9 cellular contexts compared by ENCODE assay signal in the genomic region with DNA sequence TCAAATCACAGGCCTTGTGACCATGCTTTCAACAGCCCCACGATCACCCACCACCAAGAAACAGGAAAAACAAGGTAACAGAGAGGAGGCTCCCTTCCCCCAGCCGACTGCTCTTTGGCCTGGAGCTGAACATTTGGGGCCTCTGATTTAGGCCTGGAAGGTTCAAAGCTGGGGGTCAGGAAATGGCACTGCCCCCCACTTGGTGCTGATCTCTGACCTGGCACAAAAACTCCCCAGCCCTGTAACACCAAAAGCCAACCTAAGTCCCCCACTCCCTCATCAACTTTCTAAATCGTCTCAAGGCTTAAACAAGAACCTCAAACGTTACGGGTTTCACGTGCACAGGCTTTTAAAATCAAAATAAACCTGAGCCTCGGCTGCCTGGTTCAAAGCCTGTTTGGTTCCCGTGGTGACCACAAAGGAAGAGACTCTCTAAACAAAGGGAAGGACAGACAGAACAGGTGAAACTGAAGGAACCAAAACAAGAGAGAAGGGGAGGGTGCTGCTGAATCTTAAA. TPM values are rescaled to one million over a fixed set of nuclear protein-coding genes. Genes with fewer than 3 reads are reported as not detected.
DNase-seq lines count a peak whose midpoint lies in the region; ATAC-seq and TF ChIP-seq lines count a peak whose summit lies in the region.
"Had no signal": no experiment of that assay in that cellular context is flagged by ENCODE, and none has a peak within 500 bp of the region (broad histone marks: within the 10 kb centered on the region; RNA-seq: fewer than 3 reads in every experiment).

No MANE protein-coding gene starts in this region.

- POLR2A ChIA-PET in activated CD4-positive, alpha-beta T cell treated with anti-CD3 and anti-CD28 coated beads for 36 hours (lab: Charles Lee) = interaction anchor here (0.6 to 1.2 kb wide), 3 partner anchors 9 to 174 kb away, joined by 3 read pairs; partner anchors contain the start of gene ACTN1
- POLR2A ChIA-PET in activated CD4-positive, alpha-beta memory T cell treated with anti-CD3 and anti-CD28 coated beads for 36 hours (lab: Charles Lee) = interaction anchor here (0.9 kb wide), 1 partner anchor 12 kb away, joined by 3 read pairs; no protein-coding TSS in a partner anchor

- TF ChIP-seq POLR2A in gastroesophageal sphincter (IDR thresholded peaks at IDR 0.05) = no peak

- H3K4me3 Mint-ChIP-seq in activated CD4-positive, alpha-beta T cell treated with anti-CD3 and anti-CD28 coated beads for 36 hours = peak overlapping the region; percentile 12
- no peak overlapping the region for H3K4me3 Mint-ChIP-seq in activated CD4-positive, alpha-beta memory T cell treated with anti-CD3 and anti-CD28 coated beads for 36 hours
- peak overlapping the region; percentile 70 to 80 for H3K4me3 Mint-ChIP-seq in stimulated activated naive CD8-positive, alpha-beta T cell treated with anti-CD3 and anti-CD28 coated beads, Interleukin-15, amount 100 ng/mL, for 72 hours

- peak overlapping the region; percentile 77 to 100 (median 98) for H3K27ac ChIP-seq in gastroesophageal sphincter

- intact Hi-C loops in activated CD4-positive, alpha-beta T cell treated with anti-CD3 and anti-CD28 coated beads for 36 hours (cut with DNase I, micrococcal nuclease) = loop anchor here in 1 of 2 experiments (2.0 to 10.0 kb wide), 2 partner anchors 13 to 425 kb away; partner anchors contain the start of genes ERH and SLC39A9
- intact Hi-C loops in activated CD4-positive, alpha-beta memory T cell treated with anti-CD3 and anti-CD28 coated beads for 36 hours (cut with micrococcal nuclease) = no loop called here

- DNase-seq in activated CD4-positive, alpha-beta T cell treated with anti-CD3 and anti-CD28 coated beads for 36 hours = peak; percentile 31
- DNase-seq in activated CD4-positive, alpha-beta T cell treated with anti-CD3 and anti-CD28 coated beads, Interleukin-2, amount 50 U/mL, for 48 hours = no peak
- peak; percentile 21 for DNase-seq in activated CD4-positive, alpha-beta memory T cell treated with anti-CD3 and anti-CD28 coated beads for 36 hours
- DNase-seq in stimulated activated naive CD8-positive, alpha-beta T cell treated with anti-CD3 and anti-CD28 coated beads, Interleukin-15, amount 100 ng/mL, for 72 hours = no peak
- DNase-seq in NOMO-1 treated with DMSO at 0.1 percent for 48 hours (lab: John Stamatoyannopoulos, UW; ENCODE audit: unreplicated experiment) (no peak), GM20000 (ENCODE audit: low spot score) (no peak)
- DNase-seq: stimulated activated CD4-positive, alpha-beta T cell treated with anti-CD3 and anti-CD28 coated beads, Interleukin-4, amount 100 ng/mL, for 24 hours had no signal

- peaks cover 47% of the 10 kb centered on the region for H3K36me3 Mint-ChIP-seq in activated CD4-positive, alpha-beta T cell treated with anti-CD3 and anti-CD28 coated beads for 36 hours (ENCODE audit: low read depth)
- H3K36me3 Mint-ChIP-seq in activated CD4-positive, alpha-beta memory T cell treated with anti-CD3 and anti-CD28 coated beads for 36 hours = peaks cover 29% of the 10 kb centered on the region

- peaks cover 15 to 100% (median 85%) of the 10 kb centered on the region in 3 donors for H3K4me1 ChIP-seq in gastroesophageal sphincter

- H3K9me3 Mint-ChIP-seq in activated CD4-positive, alpha-beta T cell treated with anti-CD3 and anti-CD28 coated beads for 36 hours (ENCODE audit: low read depth) = peaks cover 9% of the 10 kb centered on the region
- peaks cover 21% of the 10 kb centered on the region for H3K9me3 Mint-ChIP-seq in activated CD4-positive, alpha-beta memory T cell treated with anti-CD3 and anti-CD28 coated beads for 36 hours
- H3K9me3 Mint-ChIP-seq in stimulated activated naive CD8-positive, alpha-beta T cell treated with anti-CD3 and anti-CD28 coated beads, Interleukin-15, amount 100 ng/mL, for 72 hours = peaks cover 9 to 23% of the 10 kb centered on the region in 2 donors

- H3K27me3 Mint-ChIP-seq in activated CD4-positive, alpha-beta T cell treated with anti-CD3 and anti-CD28 coated beads for 36 hours = no peaks in the 10 kb centered on the region
- H3K27me3 Mint-ChIP-seq in activated CD4-positive, alpha-beta memory T cell treated with anti-CD3 and anti-CD28 coated beads for 36 hours = no peaks in the 10 kb centered on the region
- H3K27me3 Mint-ChIP-seq in stimulated activated naive CD8-positive, alpha-beta T cell treated with anti-CD3 and anti-CD28 coated beads, Interleukin-15, amount 100 ng/mL, for 72 hours = no peaks in the 10 kb centered on the region

- no peak for TF ChIP-seq CTCF in gastroesophageal sphincter (IDR thresholded peaks at IDR 0.05)
- no peak for TF ChIP-seq CTCF in GM20000 (IDR thresholded peaks at IDR 0.05; ENCODE audit: extremely low read depth, missing control alignments)

- 18 to 53% methylated on average over 5 to 6 of the region's 8 CpGs for WGBS in gastroesophageal sphincter (ENCODE audit: low coverage in 1 of 2), 2 donors

- H3K27me3 ChIP-seq in gastroesophageal sphincter = no peaks in the 10 kb centered on the region

- peak overlapping the region; percentile 94 for H3K27ac Mint-ChIP-seq in activated CD4-positive, alpha-beta T cell treated with anti-CD3 and anti-CD28 coated beads for 36 hours
- peak overlapping the region; percentile 68 for H3K27ac Mint-ChIP-seq in activated CD4-positive, alpha-beta memory T cell treated with anti-CD3 and anti-CD28 coated beads for 36 hours
- H3K27ac Mint-ChIP-seq in stimulated activated naive CD8-positive, alpha-beta T cell treated with anti-CD3 and anti-CD28 coated beads, Interleukin-15, amount 100 ng/mL, for 72 hours = peak overlapping the region; percentile 81 to 96

- H3K4me3 ChIP-seq in gastroesophageal sphincter = no peak overlapping the region

- CTCF ChIA-PET in activated CD4-positive, alpha-beta T cell treated with anti-CD3 and anti-CD28 coated beads for 36 hours (lab: Charles Lee) = interaction anchor here (0.8 to 3.2 kb wide), 8 partner anchors 8 to 107 kb away, joined by 3 to 15 read pairs (median 4); no protein-coding TSS in a partner anchor
- CTCF ChIA-PET in activated CD4-positive, alpha-beta memory T cell treated with anti-CD3 and anti-CD28 coated beads for 36 hours (lab: Charles Lee) = interaction anchor here (1.6 kb wide), 1 partner anchor 59 kb away, joined by 8 read pairs; no protein-coding TSS in a partner anchor

- no peaks in the 10 kb centered on the region for H3K9me3 ChIP-seq in gastroesophageal sphincter

- peaks cover 81% of the 10 kb centered on the region for H3K4me1 Mint-ChIP-seq in activated CD4-positive, alpha-beta T cell treated with anti-CD3 and anti-CD28 coated beads for 36 hours
- H3K4me1 Mint-ChIP-seq in activated CD4-positive, alpha-beta memory T cell treated with anti-CD3 and anti-CD28 coated beads for 36 hours (ENCODE audit: low read depth) = peaks cover 69% of the 10 kb centered on the region
- peaks cover 88% of the 10 kb centered on the region for H3K4me1 Mint-ChIP-seq in stimulated activated naive CD8-positive, alpha-beta T cell treated with anti-CD3 and anti-CD28 coated beads, Interleukin-15, amount 100 ng/mL, for 72 hours

- H3K36me3 ChIP-seq in gastroesophageal sphincter = peaks cover 0 to 27% of the 10 kb centered on the region in 2 donors

- no peak for TF ChIP-seq EP300 in gastroesophageal sphincter (IDR thresholded peaks at IDR 0.05)

- ATAC-seq in activated CD4-positive, alpha-beta T cell treated with anti-CD3 and anti-CD28 coated beads for 36 hours = peak; percentile 40
- ATAC-seq in gastroesophageal sphincter (no peak), HG03135 (IDR thresholded peaks at IDR 0.05; ENCODE audit: unreplicated experiment) (no peak)
- peak; percentile 47 for ATAC-seq in stimulated activated naive CD8-positive, alpha-beta T cell treated with anti-CD3 and anti-CD28 coated beads, Interleukin-15, amount 100 ng/mL, for 72 hours

RNA-seq across cellular contexts. Expression of gene ACTN1, which starts 8.9 kb away (rescaled TPM):
- 100 to 1,000 TPM in 1 of 2 experiments, 10 to 100 TPM in 1; 92.8 to 146 TPM for total RNA-seq in activated CD4-positive, alpha-beta T cell treated with anti-CD3 and anti-CD28 coated beads for 36 hours
- 10 to 100 TPM; 70.6 to 72.2 TPM for total RNA-seq in activated CD4-positive, alpha-beta memory T cell treated with anti-CD3 and anti-CD28 coated beads for 36 hours
- 1,000 to 10,000 TPM in 2 of 4 donors, 100 to 1,000 TPM in 2; 776 to 1,910 (median 969) TPM for total RNA-seq in gastroesophageal sphincter

Comparison
In these comparisons a context has a peak if more than half of its experiments do, and no peak if none do; other contexts are left out.
1. DNase-seq: peak in activated CD4-positive, alpha-beta T cell treated with anti-CD3 and anti-CD28 coated beads for 36 hours (single experiment) and activated CD4-positive, alpha-beta memory T cell treated with anti-CD3 and anti-CD28 coated beads for 36 hours (single experiment); none in activated CD4-positive, alpha-beta T cell treated with anti-CD3 and anti-CD28 coated beads, Interleukin-2, amount 50 U/mL, for 48 hours (0 of 2), stimulated activated naive CD8-positive, alpha-beta T cell treated with anti-CD3 and anti-CD28 coated beads, Interleukin-15, amount 100 ng/mL, for 72 hours (0 of 2), NOMO-1 treated with DMSO at 0.1 percent for 48 hours (single experiment) and GM20000 (single experiment).
2. ATAC-seq: peak in activated CD4-positive, alpha-beta T cell treated with anti-CD3 and anti-CD28 coated beads for 36 hours (single experiment) and stimulated activated naive CD8-positive, alpha-beta T cell treated with anti-CD3 and anti-CD28 coated beads, Interleukin-15, amount 100 ng/mL, for 72 hours (single experiment); none in gastroesophageal sphincter (single experiment) and HG03135 (single experiment).
3. RNA of gene ACTN1, which starts 8.9 kb away (total RNA-seq): 776 to 1,910 TPM in gastroesophageal sphincter; 92.8 to 146 TPM in activated CD4-positive, alpha-beta T cell treated with anti-CD3 and anti-CD28 coated beads for 36 hours and 70.6 to 72.2 TPM in activated CD4-positive, alpha-beta memory T cell treated with anti-CD3 and anti-CD28 coated beads for 36 hours; every median in the first group is over 4 times any median in the second.
4. Peak in every context shown above with its lines, with median percentiles within 50 percentile points of each other: H3K27ac Mint-ChIP-seq.